ENCODE assay signal across 12 cellular contexts in the genomic region with DNA sequence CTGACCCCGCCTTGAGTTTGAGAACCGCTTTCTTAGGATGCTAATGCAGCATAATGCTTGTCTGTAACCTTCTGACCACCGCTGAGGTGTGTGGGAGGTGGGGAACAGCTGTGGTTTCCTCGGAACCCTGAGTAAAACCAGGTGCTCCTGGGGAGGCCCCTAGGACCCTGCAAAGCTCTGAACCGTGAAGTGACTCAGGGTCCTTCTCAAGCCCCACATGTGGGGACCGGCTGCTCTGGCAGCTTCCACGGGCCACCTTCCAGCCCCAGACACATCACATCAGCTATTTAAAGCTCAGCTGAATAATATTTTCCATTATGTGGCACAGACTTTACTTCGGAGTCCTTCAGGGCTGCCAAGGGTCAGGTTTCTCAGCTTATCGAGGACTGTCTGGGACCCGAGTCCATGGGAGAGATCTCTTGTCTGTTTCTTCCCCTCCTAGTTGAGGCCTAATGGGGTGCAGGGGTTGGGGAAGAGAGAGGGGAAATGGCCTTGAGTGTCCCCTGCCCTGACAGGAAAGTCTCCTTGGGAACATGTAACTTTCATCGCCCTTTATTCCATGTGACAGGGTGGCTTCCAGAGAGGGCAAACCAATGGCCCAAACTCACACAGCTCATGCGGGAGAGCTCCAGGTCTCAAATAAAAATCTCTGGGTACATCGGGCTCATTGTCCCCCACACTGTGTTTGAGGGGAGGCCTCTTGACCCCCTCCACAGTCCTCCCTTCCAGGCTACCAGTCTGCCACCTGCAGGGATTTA.
A peak's percentile ranks its signal among the peaks of the same experiment; 100 is the strongest.
DNase-seq lines count a peak whose midpoint lies in the region; ATAC-seq and TF ChIP-seq lines count a peak whose summit lies in the region.
"Had no signal": no experiment of that assay in that cellular context is flagged by ENCODE, and none has a peak within 500 bp of the region (broad histone marks: within the 10 kb centered on the region; RNA-seq: fewer than 3 reads in every experiment).

No MANE protein-coding gene starts in this region.

- peaks cover 18 to 32% of the 10 kb centered on the region in 2 donors for H3K4me1 ChIP-seq in thoracic aorta (ENCODE audit: control insufficient read depth in 1 of 2, low read depth in 2 of 2)

- peak overlapping the region; percentile 14 for H3K4me3 ChIP-seq in thoracic aorta

- no peaks in the 10 kb centered on the region for H3K9me3 ChIP-seq in thoracic aorta

- H3K27ac Mint-ChIP-seq in activated CD8-positive, alpha-beta T cell treated with anti-CD3 and anti-CD28 coated beads for 36 hours: no peak overlapping the region
- no peak overlapping the region for H3K27ac Mint-ChIP-seq in activated CD8-positive, alpha-beta T cell treated with anti-CD3 and anti-CD28 coated beads, Interleukin-2, amount 10 ng/mL, durations not matched to agents 7 days and 5 days
- H3K27ac Mint-ChIP-seq: natural killer cell treated with Interleukin-12 subunit alpha and Interleukin-12 subunit beta and Interleukin-15 and Interleukin-18, amount 100 ng/mL, for 72 hours had no signal

- H3K4me3 Mint-ChIP-seq in activated CD8-positive, alpha-beta T cell treated with anti-CD3 and anti-CD28 coated beads for 36 hours: no peak overlapping the region
- no peak overlapping the region for H3K4me3 Mint-ChIP-seq in activated CD8-positive, alpha-beta T cell treated with anti-CD3 and anti-CD28 coated beads, Interleukin-2, amount 10 ng/mL, durations not matched to agents 7 days and 5 days
- H3K4me3 Mint-ChIP-seq: natural killer cell treated with Interleukin-12 subunit alpha and Interleukin-12 subunit beta and Interleukin-15 and Interleukin-18, amount 100 ng/mL, for 72 hours had no signal

- H3K9me3 Mint-ChIP-seq in activated CD8-positive, alpha-beta T cell treated with anti-CD3 and anti-CD28 coated beads for 36 hours: peaks cover 2% of the 10 kb centered on the region
- H3K9me3 Mint-ChIP-seq in activated CD8-positive, alpha-beta T cell treated with anti-CD3 and anti-CD28 coated beads, Interleukin-2, amount 10 ng/mL, durations not matched to agents 7 days and 5 days (ENCODE audit: insufficient read depth): peaks cover 3% of the 10 kb centered on the region
- H3K9me3 Mint-ChIP-seq: natural killer cell treated with Interleukin-12 subunit alpha and Interleukin-12 subunit beta and Interleukin-15 and Interleukin-18, amount 100 ng/mL, for 72 hours had no signal

- intact Hi-C loops in activated CD8-positive, alpha-beta T cell treated with anti-CD3 and anti-CD28 coated beads for 36 hours (cut with micrococcal nuclease): no loop called here

- TF ChIP-seq CTCF in activated CD8-positive, alpha-beta T cell treated with anti-CD3 and anti-CD28 coated beads for 36 hours (IDR thresholded peaks at IDR 0.05): no peak
- no peak for TF ChIP-seq CTCF in thoracic aorta (IDR thresholded peaks at IDR 0.05)

- no peaks in the 10 kb centered on the region for H3K36me3 ChIP-seq in thoracic aorta

- peak overlapping the region; percentile 42 to 82 for H3K27ac ChIP-seq in thoracic aorta

- peak; percentile 10 for DNase-seq in activated CD8-positive, alpha-beta T cell treated with anti-CD3 and anti-CD28 coated beads for 36 hours
- no peak for DNase-seq in activated CD8-positive, alpha-beta T cell treated with anti-CD3 and anti-CD28 coated beads, Interleukin-2, amount 10 ng/mL, durations not matched to agents 7 days and 5 days
- peak; percentile 46 for DNase-seq in RPMI7951 (ENCODE audit: low read depth)
- DNase-seq in thoracic aorta (ENCODE audit: low spot score): no peak
- DNase-seq in GOT3 (lab: John Stamatoyannopoulos, UW): no peak
- DNase-seq in stimulated activated naive CD4-positive, alpha-beta T cell (lab: John Stamatoyannopoulos, UW): no peak
- DNase-seq in NCI-H2171 treated with DMSO at 0.1 percent for 48 hours (lab: John Stamatoyannopoulos, UW): no peak
- DNase-seq: activated effector memory CD4-positive, alpha-beta T cell treated with Interleukin-2 at 50 U/mL for 16 hours; cortex of kidney; T1000 had no signal

- peaks cover 2% of the 10 kb centered on the region for H3K27me3 Mint-ChIP-seq in activated CD8-positive, alpha-beta T cell treated with anti-CD3 and anti-CD28 coated beads for 36 hours
- H3K27me3 Mint-ChIP-seq in activated CD8-positive, alpha-beta T cell treated with anti-CD3 and anti-CD28 coated beads, Interleukin-2, amount 10 ng/mL, durations not matched to agents 7 days and 5 days (ENCODE audit: low read depth): no peaks in the 10 kb centered on the region

- no peaks in the 10 kb centered on the region for H3K4me1 Mint-ChIP-seq in activated CD8-positive, alpha-beta T cell treated with anti-CD3 and anti-CD28 coated beads for 36 hours (ENCODE audit: low read depth)
- H3K4me1 Mint-ChIP-seq in activated CD8-positive, alpha-beta T cell treated with anti-CD3 and anti-CD28 coated beads, Interleukin-2, amount 10 ng/mL, durations not matched to agents 7 days and 5 days (ENCODE audit: low read depth): no peaks in the 10 kb centered on the region

- POLR2A ChIA-PET in activated CD8-positive, alpha-beta T cell treated with anti-CD3 and anti-CD28 coated beads for 36 hours (lab: Charles Lee): interaction anchor here (2.0 kb wide), 1 partner anchor 13 kb away, joined by 6 read pairs; no protein-coding TSS in a partner anchor
- POLR2A ChIA-PET in activated CD8-positive, alpha-beta T cell treated with anti-CD3 and anti-CD28 coated beads, Interleukin-2, amount 10 ng/mL, durations not matched to agents 7 days and 5 days (lab: Charles Lee): no interaction called here

- H3K36me3 Mint-ChIP-seq in activated CD8-positive, alpha-beta T cell treated with anti-CD3 and anti-CD28 coated beads for 36 hours (ENCODE audit: low read depth): no peaks in the 10 kb centered on the region
- H3K36me3 Mint-ChIP-seq in activated CD8-positive, alpha-beta T cell treated with anti-CD3 and anti-CD28 coated beads, Interleukin-2, amount 10 ng/mL, durations not matched to agents 7 days and 5 days (ENCODE audit: low read depth): no peaks in the 10 kb centered on the region
- H3K36me3 Mint-ChIP-seq: natural killer cell treated with Interleukin-12 subunit alpha and Interleukin-12 subunit beta and Interleukin-15 and Interleukin-18, amount 100 ng/mL, for 72 hours had no signal

- no peak for ATAC-seq in activated CD8-positive, alpha-beta T cell treated with anti-CD3 and anti-CD28 coated beads for 36 hours
- ATAC-seq in activated CD8-positive, alpha-beta T cell treated with anti-CD3 and anti-CD28 coated beads, Interleukin-2, amount 10 ng/mL, durations not matched to agents 7 days and 5 days: no peak
- peak; percentile 80 for ATAC-seq in HG02642 (IDR thresholded peaks at IDR 0.05; ENCODE audit: poor library complexity, unreplicated experiment)
- peak; percentile 78 for ATAC-seq in thoracic aorta (ENCODE audit: insufficient number of reproducible peaks, low FRiP score, low read depth)

- no peaks in the 10 kb centered on the region for H3K27me3 ChIP-seq in thoracic aorta (replicated peaks; ENCODE audit: insufficient read depth)

- CTCF ChIA-PET in activated CD8-positive, alpha-beta T cell treated with anti-CD3 and anti-CD28 coated beads for 36 hours (lab: Charles Lee): interaction anchor here (1.4 kb wide), 1 partner anchor 38 kb away, joined by 3 read pairs; no protein-coding TSS in a partner anchor
- CTCF ChIA-PET in activated CD8-positive, alpha-beta T cell treated with anti-CD3 and anti-CD28 coated beads, Interleukin-2, amount 10 ng/mL, durations not matched to agents 7 days and 5 days (lab: Charles Lee): no interaction called here

Comparison
In these comparisons a context has a peak if more than half of its experiments do, and no peak if none do; other contexts are left out.
1. DNase-seq: peak in activated CD8-positive, alpha-beta T cell treated with anti-CD3 and anti-CD28 coated beads for 36 hours (single experiment) and RPMI7951 (single experiment); none in activated CD8-positive, alpha-beta T cell treated with anti-CD3 and anti-CD28 coated beads, Interleukin-2, amount 10 ng/mL, durations not matched to agents 7 days and 5 days (single experiment), thoracic aorta (single experiment), GOT3 (single experiment), stimulated activated naive CD4-positive, alpha-beta T cell (0 of 6) and NCI-H2171 treated with DMSO at 0.1 percent for 48 hours (single experiment).
2. ATAC-seq: peak in HG02642 (single experiment) and thoracic aorta (single experiment); none in activated CD8-positive, alpha-beta T cell treated with anti-CD3 and anti-CD28 coated beads for 36 hours (single experiment) and activated CD8-positive, alpha-beta T cell treated with anti-CD3 and anti-CD28 coated beads, Interleukin-2, amount 10 ng/mL, durations not matched to agents 7 days and 5 days (single experiment).